In the genomic region with DNA sequence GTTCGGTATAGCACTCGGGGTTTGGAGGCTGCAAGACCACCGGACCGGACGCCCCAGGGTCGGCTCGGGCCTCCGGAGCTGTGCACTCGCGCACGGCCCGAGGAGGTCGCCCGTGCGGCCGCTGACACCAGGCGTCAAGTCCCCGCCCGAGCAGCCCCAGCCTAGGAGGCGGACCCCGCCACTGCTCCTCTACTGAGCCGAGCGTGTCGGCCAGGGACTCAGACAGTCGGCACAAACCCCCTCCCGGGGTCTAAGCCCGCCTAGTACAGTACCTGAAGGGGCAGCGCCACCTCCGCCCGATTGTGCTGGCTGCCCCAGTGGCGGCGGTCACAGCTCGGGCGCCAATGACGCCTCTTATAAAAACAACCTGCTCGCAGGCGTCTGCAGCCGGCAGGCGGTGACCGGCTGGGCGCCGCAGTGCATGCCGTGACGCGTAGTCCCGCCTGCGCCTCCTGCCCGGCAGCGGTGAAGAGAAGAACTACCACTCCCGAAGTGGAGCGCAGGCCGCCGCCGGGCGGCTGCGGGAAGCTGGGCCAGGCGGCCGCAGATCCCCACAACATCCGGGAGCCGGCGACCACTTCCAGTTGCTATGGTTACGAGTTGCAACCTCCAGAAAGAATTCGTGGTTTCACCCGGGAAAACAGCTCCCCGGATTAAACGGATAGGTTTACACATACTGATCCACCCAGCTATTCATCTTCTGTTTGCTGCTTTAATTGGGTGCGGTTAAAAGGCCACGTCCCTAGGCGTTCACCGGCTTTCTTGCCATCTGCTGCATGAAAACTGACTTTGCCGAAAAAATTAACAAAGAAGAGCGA, we compare ENCODE assay signal across 1 cellular context.
TF ChIP-seq lines count a peak whose summit lies in the region.

Gene CCPG1, minus strand, starts transcription at position 411 of the 818 bp plus-strand sequence. CDS start 18,935 bp downstream, outside the sequence.
Gene PIERCE2, plus strand, starts transcription at position 547 of the 818 bp plus-strand sequence. CDS start 274 bp downstream, outside the sequence.

TF ChIP-seq in SK-N-SH, 30 proteins besides CTCF, POLR2A, EP300 and RAD21 (continued from another document):
- peak; percentile 40 for TF ChIP-seq CHD2 (IDR thresholded peaks at IDR 0.05; ENCODE audit: low read length, partially characterized antibody)
- TF ChIP-seq, protein P1, sequence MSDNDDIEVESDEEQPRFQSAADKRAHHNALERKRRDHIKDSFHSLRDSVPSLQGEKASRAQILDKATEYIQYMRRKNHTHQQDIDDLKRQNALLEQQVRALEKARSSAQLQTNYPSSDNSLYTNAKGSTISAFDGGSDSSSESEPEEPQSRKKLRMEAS (IDR thresholded peaks at IDR 0.05; ENCODE audit: low read depth): 0 out of 2 replicates have a peak, but pooled peaks have one; percentile 10
- TF ChIP-seq ELF1 (IDR thresholded peaks at IDR 0.05): peak; percentile 45
- TF ChIP-seq, protein P2, sequence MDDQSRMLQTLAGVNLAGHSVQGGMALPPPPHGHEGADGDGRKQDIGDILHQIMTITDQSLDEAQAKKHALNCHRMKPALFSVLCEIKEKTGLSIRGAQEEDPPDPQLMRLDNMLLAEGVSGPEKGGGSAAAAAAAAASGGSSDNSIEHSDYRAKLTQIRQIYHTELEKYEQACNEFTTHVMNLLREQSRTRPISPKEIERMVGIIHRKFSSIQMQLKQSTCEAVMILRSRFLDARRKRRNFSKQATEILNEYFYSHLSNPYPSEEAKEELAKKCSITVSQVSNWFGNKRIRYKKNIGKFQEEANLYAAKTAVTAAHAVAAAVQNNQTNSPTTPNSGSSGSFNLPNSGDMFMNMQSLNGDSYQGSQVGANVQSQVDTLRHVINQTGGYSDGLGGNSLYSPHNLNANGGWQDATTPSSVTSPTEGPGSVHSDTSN (IDR thresholded peaks at IDR 0.05): peak; percentile 33; the same call in 1 of the 2 replicates
- TF ChIP-seq YY1 (IDR thresholded peaks at IDR 0.05; ENCODE audit: low read depth): peak; percentile 38; the same call in 1 of the 2 replicates
- TF ChIP-seq TCF12 (IDR thresholded peaks at IDR 0.05): peak; percentile 4; the same call in 1 of the 2 replicates
- peak; percentile 71 for TF ChIP-seq GABPA (IDR thresholded peaks at IDR 0.05; ENCODE audit: low read depth)
- TF ChIP-seq FOSL2 (IDR thresholded peaks at IDR 0.05; ENCODE audit: borderline replicate concordance, low read depth): no peak
- TF ChIP-seq RCOR1 (IDR thresholded peaks at IDR 0.05; ENCODE audit: low read length): peak; percentile 5; the same call in 1 of the 2 replicates
- no peak for TF ChIP-seq RXRA (IDR thresholded peaks at IDR 0.05; ENCODE audit: borderline replicate concordance, low read depth)
- TF ChIP-seq FOXM1 (IDR thresholded peaks at IDR 0.05; ENCODE audit: low read depth): no peak
